ENCODE assay signal across 6 cellular contexts in the genomic region with DNA sequence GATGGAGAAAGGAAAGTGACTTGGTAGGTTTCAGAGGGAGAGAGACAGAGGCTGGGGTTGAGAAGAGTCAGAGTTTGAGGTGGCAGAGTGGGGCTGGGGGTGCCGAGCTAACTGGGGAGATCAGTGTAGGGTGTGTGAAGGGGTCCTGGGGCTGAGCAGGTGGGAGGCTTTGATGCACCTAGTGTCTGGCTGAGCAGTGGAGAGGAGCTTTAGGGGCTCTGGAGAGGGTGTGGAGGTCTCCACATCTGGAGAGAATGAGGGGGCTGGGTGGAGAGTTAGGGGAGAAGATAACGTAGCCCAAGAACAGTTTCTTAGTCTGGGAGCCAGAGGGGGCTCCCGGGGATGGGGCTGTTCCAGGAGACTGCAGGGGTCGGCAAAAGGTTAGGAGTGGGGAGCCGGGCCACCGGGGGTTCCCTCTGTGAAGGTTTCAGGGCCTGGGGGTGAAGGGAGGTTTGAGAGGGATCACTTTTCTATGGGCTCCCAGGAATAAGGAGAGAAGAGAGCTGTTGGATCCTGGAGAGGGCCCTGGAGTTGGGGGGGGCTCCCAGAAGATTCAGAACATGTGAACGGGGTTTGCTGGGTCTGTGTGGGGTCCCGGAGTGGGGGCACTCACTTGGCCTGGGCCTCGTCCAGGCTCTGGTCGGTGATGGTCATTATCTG. TPM values are rescaled to one million over a fixed set of nuclear protein-coding genes. Genes with fewer than 3 reads are reported as not detected.
A peak's percentile ranks its signal among the peaks of the same experiment; 100 is the strongest.
DNase-seq lines count a peak whose midpoint lies in the region; ATAC-seq and TF ChIP-seq lines count a peak whose summit lies in the region.

No MANE protein-coding gene starts in this region.

- H3K27ac ChIP-seq in 22Rv1 (peak overlapping the region; percentile 87), SJSA1 (peak overlapping the region; percentile 68), iPS-18a (ENCODE audit: low read length) (peak overlapping the region; percentile 39)

- H3K4me3 ChIP-seq in SJSA1 (peak overlapping the region; percentile 50), iPS-18a (ENCODE audit: low read length) (peak overlapping the region; percentile 77)

- H3K27me3 ChIP-seq in SJSA1 (replicated peaks) (no peaks in the 10 kb centered on the region), iPS-18a (ENCODE audit: control insufficient read depth, insufficient read depth, low read length) (no peaks in the 10 kb centered on the region)

- H3K4me1 ChIP-seq in SJSA1 (replicated peaks) (peaks cover 41% of the 10 kb centered on the region), iPS-18a (ENCODE audit: control insufficient read depth, low read depth, low read length) (peaks cover 26% of the 10 kb centered on the region)

- peaks cover 30% of the 10 kb centered on the region for H3K36me3 ChIP-seq in SJSA1
- peaks cover 19% of the 10 kb centered on the region for H3K36me3 ChIP-seq in iPS-18a (ENCODE audit: control insufficient read depth, low read depth, low read length)

- DNase-seq in SJSA1 (ENCODE audit: low read depth in 1 of 2, low spot score in 2 of 2) (no peak), RKO (ENCODE audit: low spot score) (no peak), DMS53 (lab: John Stamatoyannopoulos, UW) (no peak)

- no peak for TF ChIP-seq CTCF in 22Rv1 (IDR thresholded peaks at IDR 0.05)

- H3K9ac ChIP-seq in iPS-18a (ENCODE audit: low read length) = peak overlapping the region; percentile 78

- ATAC-seq in HG02642 (IDR thresholded peaks at IDR 0.05; ENCODE audit: poor library complexity, unreplicated experiment) = no peak

- H3K9me3 ChIP-seq in SJSA1 (replicated peaks) (no peaks in the 10 kb centered on the region), iPS-18a (ENCODE audit: control insufficient read depth, low read depth, low read length) (no peaks in the 10 kb centered on the region)

RNA-seq across cellular contexts. Expression of gene PBX2, which starts 0.8 kb away (rescaled TPM):
- total RNA-seq in SJSA1 (2014; rRNA removed; shearing (Covaris generic)) = 11.8 and 13.2 TPM in 2 replicates

RNA-seq across cellular contexts. Expression of gene GPSM3, which starts 3.2 kb away (rescaled TPM):
- total RNA-seq in SJSA1 (2014; rRNA removed; shearing (Covaris generic)) = 15.3 and 16.2 TPM in 2 replicates

RNA-seq across cellular contexts. Expression of gene AGER, which starts 5.2 kb away (rescaled TPM):
- total RNA-seq in SJSA1 (2014; rRNA removed; shearing (Covaris generic)) = 0.76 TPM in 1 of 2 replicates, not detected in the other

RNA-seq across cellular contexts. Expression of gene RNF5, which starts 11.0 kb away (rescaled TPM):
- 63.6 and 67.6 TPM in 2 replicates for total RNA-seq in SJSA1 (2014; rRNA removed; shearing (Covaris generic))

RNA-seq across cellular contexts. Expression of gene AGPAT1, which starts 13.3 kb away (rescaled TPM):
- 40.9 and 65.4 TPM in 2 replicates for total RNA-seq in SJSA1 (2014; rRNA removed; shearing (Covaris generic))
